ENCODE assay signal across 1 cellular context in the genomic region with DNA sequence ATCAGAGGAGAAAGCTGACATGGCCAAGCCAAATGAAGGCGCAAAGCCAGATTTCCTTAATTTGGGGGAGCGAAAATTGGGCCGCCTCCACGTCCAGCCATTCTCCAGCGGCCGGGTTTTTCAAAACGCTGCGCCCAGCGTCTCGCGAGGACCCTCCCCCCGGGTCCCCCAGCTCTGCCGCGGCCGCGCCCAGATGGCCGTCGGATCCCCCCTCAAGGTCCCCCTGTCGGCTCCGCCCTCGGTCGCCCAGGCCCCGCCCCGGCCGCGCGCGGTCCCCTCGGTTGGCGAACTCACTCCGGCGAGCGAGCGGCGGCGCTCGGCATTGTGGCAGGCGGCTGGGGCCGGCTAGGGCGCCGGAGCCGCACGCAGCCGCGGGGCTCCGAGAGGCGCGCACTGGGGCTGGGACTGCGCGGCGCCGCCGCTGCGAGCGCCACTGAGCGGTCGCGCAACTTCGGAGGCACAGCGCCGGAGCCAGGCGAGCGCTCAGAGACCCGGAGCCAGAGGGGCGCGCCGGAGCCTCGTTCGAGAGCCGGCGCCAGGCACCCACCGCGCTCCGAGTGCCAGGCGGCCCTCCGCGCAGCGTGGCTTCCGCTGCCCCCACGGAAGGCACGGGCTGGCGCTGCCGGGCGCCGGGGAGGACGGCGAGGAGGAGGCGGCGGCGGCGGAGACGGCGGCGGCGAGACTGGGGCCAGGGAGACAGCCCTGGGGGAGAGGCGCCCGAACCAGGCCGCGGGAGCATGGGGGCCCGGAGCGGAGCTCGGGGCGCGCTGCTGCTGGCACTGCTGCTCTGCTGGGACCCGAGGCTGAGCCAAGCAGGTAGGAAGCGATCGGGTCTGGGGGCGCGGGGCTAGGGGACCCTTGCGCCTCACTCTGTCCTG.
TF ChIP-seq lines count a peak whose summit lies in the region.

A gene (plus strand): TSS at position 322 of the 878 bp plus-strand sequence. CDS start 416 bp downstream, at position 738.

TF ChIP-seq in endothelial cell of umbilical vein, 7 proteins besides CTCF, POLR2A, EP300 and RAD21 (continued from another document):
- peak; percentile 77 for TF ChIP-seq POLR2AphosphoS5 (IDR thresholded peaks at IDR 0.05; ENCODE audit: insufficient read depth, low read depth, low read length)
